ENCODE assay signal across 9 cellular contexts in genomic region chr2:138637686-138638085, GRCh38.
"Had no signal": no experiment of that assay in that cellular context is flagged by ENCODE, and none has a peak within 500 bp of the region (broad histone marks: within the 10 kb centered on the region; RNA-seq: fewer than 3 reads in every experiment).

No MANE protein-coding gene starts in this region.

- ATAC-seq: GM23338, HepG2 had no signal

- FAIRE-seq: H1, H54, HepG2 had no signal

- DNase-seq: H9, HCEC 1CT, KG1 had no signal

- H3K4me3 Mint-ChIP-seq: GM23338, H9, IgD-negative memory B cell had no signal

- H3K4me3 ChIP-seq: GM23338 had no signal

- H3K27ac Mint-ChIP-seq: GM23338, H9, IgD-negative memory B cell had no signal

- H3K4me1 Mint-ChIP-seq: GM23338, H9 had no signal

- H2AFZ ChIP-seq: GM23338 had no signal

- H3K27ac ChIP-seq: HL-60 had no signal

- H3K4me2 ChIP-seq: GM23338 had no signal

- H3K27me3 Mint-ChIP-seq: IgD-negative memory B cell had no signal
